Comparison of ENCODE assay signal across 19 cellular contexts in the genomic region with DNA sequence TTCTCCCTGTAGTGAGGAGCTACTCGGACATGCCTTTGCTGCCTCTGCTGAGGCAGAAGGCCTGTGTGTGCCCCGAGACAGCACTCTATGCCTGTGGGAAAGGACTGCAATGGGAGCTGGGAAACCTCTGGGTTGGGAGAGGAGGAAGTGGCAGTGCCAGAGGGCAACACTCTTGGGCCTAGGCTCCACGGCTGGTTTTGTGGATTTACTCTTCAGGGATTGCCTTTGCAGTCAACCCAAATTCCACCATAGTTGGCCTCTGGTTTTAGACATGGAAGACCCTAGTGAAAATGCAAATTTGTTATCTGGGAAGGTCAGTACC. TPM values are rescaled to one million over a fixed set of nuclear protein-coding genes. Genes with fewer than 3 reads are reported as not detected.
DNase-seq lines count a peak whose midpoint lies in the region; ATAC-seq, FAIRE-seq and TF ChIP-seq lines count a peak whose summit lies in the region.
"Had no signal": no experiment of that assay in that cellular context is flagged by ENCODE, and none has a peak within 500 bp of the region (broad histone marks: within the 10 kb centered on the region; RNA-seq: fewer than 3 reads in every experiment).

No MANE protein-coding gene starts in this region.

- H3K4me1 ChIP-seq in right cardiac atrium (ENCODE audit: control insufficient read depth, insufficient read depth, low read length): no peaks in the 10 kb centered on the region
- H3K4me1 ChIP-seq: upper lobe of left lung had no signal

- H3K4me3 Mint-ChIP-seq in chondrocyte (ENCODE audit: unreplicated experiment) (no peak overlapping the region), osteocyte (ENCODE audit: unreplicated experiment) (no peak overlapping the region)
- H3K4me3 Mint-ChIP-seq in activated T-helper 1 cell treated with anti-CD3 and anti-CD28 coated beads, Interleukin-12 subunit alpha, Interleukin-12 subunit beta, Interleukin-2, Interleukin-4 antibody, amounts not matched to agents 30 ng/mL and 10 ng/mL and 1 ng/mL, durations not matched to agents 14 hours and 24 hours and 36 hours: no peak overlapping the region
- H3K4me3 Mint-ChIP-seq: activated naive CD4-positive, alpha-beta T cell treated with anti-CD3 and anti-CD28 coated beads for 36 hours; nephron progenitor cell; stimulated activated memory B cell treated with anti-CD40 and anti-IgM and Interleukin-4, amounts not matched to agents 10 μg/mL and 1 μg/mL and 100 μg/mL, for 72 hours had no signal

- H3K27ac Mint-ChIP-seq in chondrocyte (ENCODE audit: unreplicated experiment) (peak overlapping the region; percentile 96), osteocyte (ENCODE audit: unreplicated experiment) (no peak overlapping the region)
- H3K27ac Mint-ChIP-seq in activated T-helper 1 cell treated with anti-CD3 and anti-CD28 coated beads, Interleukin-12 subunit alpha, Interleukin-12 subunit beta, Interleukin-2, Interleukin-4 antibody, amounts not matched to agents 30 ng/mL and 10 ng/mL and 1 ng/mL, durations not matched to agents 14 hours and 24 hours and 36 hours: no peak overlapping the region
- H3K27ac Mint-ChIP-seq: activated naive CD4-positive, alpha-beta T cell treated with anti-CD3 and anti-CD28 coated beads for 36 hours; nephron progenitor cell; stimulated activated memory B cell treated with anti-CD40 and anti-IgM and Interleukin-4, amounts not matched to agents 10 μg/mL and 1 μg/mL and 100 μg/mL, for 72 hours had no signal

- H3K36me3 Mint-ChIP-seq in chondrocyte (ENCODE audit: low read depth): peaks cover 33% of the 10 kb centered on the region
- peaks cover 44% of the 10 kb centered on the region for H3K36me3 Mint-ChIP-seq in osteocyte (ENCODE audit: unreplicated experiment)
- H3K36me3 Mint-ChIP-seq in activated T-helper 1 cell treated with anti-CD3 and anti-CD28 coated beads, Interleukin-12 subunit alpha, Interleukin-12 subunit beta, Interleukin-2, Interleukin-4 antibody, amounts not matched to agents 30 ng/mL and 10 ng/mL and 1 ng/mL, durations not matched to agents 14 hours and 24 hours and 36 hours (ENCODE audit: low read depth): no peaks in the 10 kb centered on the region
- H3K36me3 Mint-ChIP-seq: stimulated activated memory B cell treated with anti-CD40 and anti-IgM and Interleukin-4, amounts not matched to agents 10 μg/mL and 1 μg/mL and 100 μg/mL, for 72 hours had no signal

- DNase-seq in right cardiac atrium: peak in 1 of 3 donors; percentile 10
- no peak for DNase-seq in Right ventricle myocardium inferior (ENCODE audit: missing footprints)
- no peak for DNase-seq in chondrocyte (ENCODE audit: low spot score)
- peak; percentile 44 for DNase-seq in osteocyte (ENCODE audit: extremely low spot score, unreplicated experiment)
- DNase-seq in activated T-helper 1 cell treated with anti-CD3 and anti-CD28 coated beads, Interleukin-12 subunit alpha, Interleukin-12 subunit beta, Interleukin-2, Interleukin-4 antibody, amounts not matched to agents 30 ng/mL and 10 ng/mL and 1 ng/mL, durations not matched to agents 14 hours and 24 hours and 36 hours (ENCODE audit: low spot score): no peak
- no peak for DNase-seq in activated gamma-delta T cell (lab: John Stamatoyannopoulos, UW)
- no peak for DNase-seq in RCC 7860 (ENCODE audit: low spot score)
- DNase-seq: activated naive CD4-positive, alpha-beta T cell treated with anti-CD3 and anti-CD28 coated beads for 36 hours; NCI-H1092 treated with DMSO at 0.1 percent for 48 hours; NCI-H2171; NCI-H82; nephron progenitor cell; T-helper 1 cell; upper lobe of left lung had no signal

- no peak overlapping the region for H3K4me3 ChIP-seq in right cardiac atrium (ENCODE audit: low read length)
- H3K4me3 ChIP-seq: lung, upper lobe of left lung had no signal

- no peak for TF ChIP-seq CTCF in chondrocyte (IDR thresholded peaks at IDR 0.05)
- TF ChIP-seq CTCF in osteocyte (IDR thresholded peaks at IDR 0.05): no peak

- H3K27ac ChIP-seq in right cardiac atrium (ENCODE audit: low read length): peak overlapping the region; percentile 45
- H3K27ac ChIP-seq: VCaP had no signal

- no peak for ATAC-seq in right cardiac atrium
- no peak for ATAC-seq in Right ventricle myocardium inferior
- ATAC-seq in HG03442 (IDR thresholded peaks at IDR 0.05; ENCODE audit: unreplicated experiment): no peak
- ATAC-seq: esophagus mucosa; stimulated activated memory B cell treated with anti-CD40 and anti-IgM and Interleukin-4, amounts not matched to agents 10 μg/mL and 1 μg/mL and 100 μg/mL, for 72 hours had no signal

- H3K9me3 ChIP-seq in right cardiac atrium (ENCODE audit: control insufficient read depth, low read length): no peaks in the 10 kb centered on the region
- H3K9me3 ChIP-seq: upper lobe of left lung had no signal

- H3K27me3 ChIP-seq in right cardiac atrium (ENCODE audit: control insufficient read depth, insufficient read depth): no peaks in the 10 kb centered on the region
- H3K27me3 ChIP-seq: upper lobe of left lung had no signal

- peaks cover 4% of the 10 kb centered on the region for H3K9me3 Mint-ChIP-seq in chondrocyte (ENCODE audit: low read depth)
- H3K9me3 Mint-ChIP-seq in osteocyte (ENCODE audit: unreplicated experiment): no peaks in the 10 kb centered on the region
- H3K9me3 Mint-ChIP-seq in activated T-helper 1 cell treated with anti-CD3 and anti-CD28 coated beads, Interleukin-12 subunit alpha, Interleukin-12 subunit beta, Interleukin-2, Interleukin-4 antibody, amounts not matched to agents 30 ng/mL and 10 ng/mL and 1 ng/mL, durations not matched to agents 14 hours and 24 hours and 36 hours: no peaks in the 10 kb centered on the region
- H3K9me3 Mint-ChIP-seq: activated naive CD4-positive, alpha-beta T cell treated with anti-CD3 and anti-CD28 coated beads for 36 hours; stimulated activated memory B cell treated with anti-CD40 and anti-IgM and Interleukin-4, amounts not matched to agents 10 μg/mL and 1 μg/mL and 100 μg/mL, for 72 hours had no signal

- intact Hi-C loops in right cardiac atrium (cut with DNase I) (loop anchor here in 1 of 4 donors (5.0 kb wide), 1 partner anchor 78 kb away; no protein-coding TSS in a partner anchor), Right ventricle myocardium inferior (cut with DNase I) (no loop called here)
- intact Hi-C loops in activated T-helper 1 cell treated with anti-CD3 and anti-CD28 coated beads, Interleukin-12 subunit alpha, Interleukin-12 subunit beta, Interleukin-2, Interleukin-4 antibody, amounts not matched to agents 30 ng/mL and 10 ng/mL and 1 ng/mL, durations not matched to agents 14 hours and 24 hours and 36 hours (cut with micrococcal nuclease): no loop called here

- H3K27me3 Mint-ChIP-seq in chondrocyte (ENCODE audit: low read depth): no peaks in the 10 kb centered on the region
- H3K27me3 Mint-ChIP-seq in osteocyte (ENCODE audit: unreplicated experiment): no peaks in the 10 kb centered on the region
- H3K27me3 Mint-ChIP-seq in activated T-helper 1 cell treated with anti-CD3 and anti-CD28 coated beads, Interleukin-12 subunit alpha, Interleukin-12 subunit beta, Interleukin-2, Interleukin-4 antibody, amounts not matched to agents 30 ng/mL and 10 ng/mL and 1 ng/mL, durations not matched to agents 14 hours and 24 hours and 36 hours (ENCODE audit: insufficient read depth): peaks cover 7% of the 10 kb centered on the region

- H3K4me1 Mint-ChIP-seq in chondrocyte (ENCODE audit: low read depth) (peaks cover 53% of the 10 kb centered on the region), osteocyte (ENCODE audit: unreplicated experiment) (peaks cover 53% of the 10 kb centered on the region)
- peaks cover 10% of the 10 kb centered on the region for H3K4me1 Mint-ChIP-seq in activated T-helper 1 cell treated with anti-CD3 and anti-CD28 coated beads, Interleukin-12 subunit alpha, Interleukin-12 subunit beta, Interleukin-2, Interleukin-4 antibody, amounts not matched to agents 30 ng/mL and 10 ng/mL and 1 ng/mL, durations not matched to agents 14 hours and 24 hours and 36 hours (ENCODE audit: low read depth)
- H3K4me1 Mint-ChIP-seq: stimulated activated memory B cell treated with anti-CD40 and anti-IgM and Interleukin-4, amounts not matched to agents 10 μg/mL and 1 μg/mL and 100 μg/mL, for 72 hours had no signal

- 89% methylated on average over 3 of the region's 3 CpGs for WGBS in right cardiac atrium

- no peak for FAIRE-seq in RCC 7860 (lab: Jason Lieb, UNC)

RNA-seq across cellular contexts. Expression of a gene that starts 46.8 kb away (rescaled TPM):
- total RNA-seq in right cardiac atrium (10 to 100 TPM; 20.1 to 34.0 (median 21.2) TPM), Right ventricle myocardium inferior (32.6 TPM), chondrocyte (965 to 1,105 TPM (median 1,092 TPM) in 3 replicates), osteocyte (1,149 and 1,161 TPM in 2 replicates)
- polyA plus RNA-seq in right cardiac atrium: 11.6 TPM
- total RNA-seq in activated T-helper 1 cell treated with anti-CD3 and anti-CD28 coated beads, Interleukin-12 subunit alpha, Interleukin-12 subunit beta, Interleukin-2, Interleukin-4 antibody, amounts not matched to agents 30 ng/mL and 10 ng/mL and 1 ng/mL, durations not matched to agents 14 hours and 24 hours and 36 hours: 0.23 and 0.27 TPM in 2 replicates

Comparison
In these comparisons a context has a peak if more than half of its experiments do, and no peak if none do; other contexts are left out.
1. RNA of a gene that starts 46.8 kb away (total RNA-seq): 1,149 to 1,161 TPM in osteocyte and 965 to 1,105 TPM in chondrocyte; 32.6 TPM in Right ventricle myocardium inferior (single experiment), 20.1 to 34.0 TPM in right cardiac atrium and 0.23 to 0.27 TPM in activated T-helper 1 cell treated with anti-CD3 and anti-CD28 coated beads, Interleukin-12 subunit alpha, Interleukin-12 subunit beta, Interleukin-2, Interleukin-4 antibody, amounts not matched to agents 30 ng/mL and 10 ng/mL and 1 ng/mL, durations not matched to agents 14 hours and 24 hours and 36 hours; every median in the first group is over 10 times any median in the second.